ENCODE assay signal across 15 cellular contexts in the genomic region with DNA sequence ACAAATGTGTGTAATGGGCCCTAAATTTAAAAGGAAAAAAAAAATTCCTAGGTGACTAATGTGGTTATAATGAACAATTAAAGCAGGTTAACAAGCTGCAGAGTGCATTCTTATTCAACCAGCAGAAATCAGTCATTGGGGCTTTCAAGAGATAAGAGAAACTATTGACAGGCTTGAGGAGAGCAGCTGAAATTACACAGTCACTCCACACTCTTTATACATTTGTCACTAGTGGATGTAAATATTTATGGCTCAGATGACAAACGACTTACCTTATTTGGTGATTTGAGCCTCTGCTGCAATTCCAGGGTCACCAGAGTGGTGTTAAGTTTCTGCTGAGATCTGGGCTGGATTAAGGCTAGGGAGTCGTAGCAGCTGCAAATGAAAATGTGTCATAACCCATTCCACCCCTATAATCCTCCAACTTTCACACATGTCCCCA.
DNase-seq lines count a peak whose midpoint lies in the region; TF ChIP-seq lines count a peak whose summit lies in the region.
"Had no signal": no experiment of that assay in that cellular context is flagged by ENCODE, and none has a peak within 500 bp of the region (broad histone marks: within the 10 kb centered on the region; RNA-seq: fewer than 3 reads in every experiment).

No MANE protein-coding gene starts in this region.

- H3K4me3 ChIP-seq in fibroblast of lung (replicated peaks in 1 of 4; ENCODE audit: control extremely low read depth in 1 of 4, insufficient read depth in 1 of 4, low read depth in 3 of 4, low read length in 4 of 4) = no peak overlapping the region
- H3K4me3 ChIP-seq in smooth muscle cell = no peak overlapping the region
- H3K4me3 ChIP-seq: A549, adrenal gland, lower lobe of right lung, right lobe of liver had no signal

- 8% methylated on average over 2 of the region's 2 CpGs for WGBS in smooth muscle cell (ENCODE audit: low lambda C conversion rate)

- H3K4me1 ChIP-seq in fibroblast of lung (ENCODE audit: control insufficient read depth, extremely low read depth, insufficient read depth, low read length) (no peaks in the 10 kb centered on the region), smooth muscle cell (ENCODE audit: low read depth) (peaks cover 25% of the 10 kb centered on the region)
- H3K4me1 ChIP-seq: A549, adrenal gland, lower lobe of right lung, right lobe of liver had no signal

- H3K27me3 ChIP-seq in fibroblast of lung (ENCODE audit: control insufficient read depth, insufficient read depth, low read length) = no peaks in the 10 kb centered on the region
- H3K27me3 ChIP-seq in smooth muscle cell (ENCODE audit: low read depth) = no peaks in the 10 kb centered on the region
- H3K27me3 ChIP-seq: adrenal gland, right lobe of liver had no signal

- H3K4me2 ChIP-seq in fibroblast of lung (ENCODE audit: extremely low read depth, insufficient read depth, low read length) (no peak overlapping the region), smooth muscle cell (peak overlapping the region; percentile 77)
- H3K4me2 ChIP-seq: A549 had no signal

- no peak for TF ChIP-seq CTCF in fibroblast of lung (conservative IDR thresholded peaks at IDR 0.05 in 1 of 2, IDR thresholded peaks at IDR 0.05 in 1 of 2; ENCODE audit: low read depth in 1 of 2, low read length in 2 of 2)
- no peak for TF ChIP-seq CTCF in smooth muscle cell (IDR thresholded peaks at IDR 0.05; ENCODE audit: borderline replicate concordance, insufficient read depth, poor library complexity, severe bottlenecking)

- peaks cover 12% of the 10 kb centered on the region for H3F3A ChIP-seq in smooth muscle cell (ENCODE audit: low read depth)

- no peaks in the 10 kb centered on the region for H3K36me3 ChIP-seq in fibroblast of lung (ENCODE audit: control insufficient read depth, insufficient read depth, low read length)
- no peaks in the 10 kb centered on the region for H3K36me3 ChIP-seq in smooth muscle cell (ENCODE audit: low read depth)
- H3K36me3 ChIP-seq: adrenal gland, lower lobe of right lung, right lobe of liver had no signal

- H2AFZ ChIP-seq in fibroblast of lung (ENCODE audit: low read length) (no peak overlapping the region), smooth muscle cell (ENCODE audit: low read depth) (no peak overlapping the region)

- DNase-seq in NCI-H187 treated with DMSO at 0.1 percent for 48 hours (lab: John Stamatoyannopoulos, UW) (peak; percentile 19), NCI-H187 (lab: John Stamatoyannopoulos, UW) (no peak), NCI-H748 treated with DMSO at 0.1 percent for 48 hours (lab: John Stamatoyannopoulos, UW) (peak; percentile 80), fibroblast of lung (ENCODE audit: low read depth in 2 of 2) (peak; percentile 72 to 91), smooth muscle cell (lab: John Stamatoyannopoulos, UW; ENCODE audit: unreplicated experiment) (no peak), SW 1271 (lab: John Stamatoyannopoulos, UW) (no peak), CD1c-positive myeloid dendritic cell (ENCODE audit: extremely low spot score) (no peak)
- DNase-seq in activated effector memory CD4-positive, alpha-beta T cell treated with Interleukin-2 at 50 U/mL for 16 hours = no peak
- DNase-seq: activated CD8-positive, alpha-beta T cell treated with anti-CD3 and anti-CD28 coated beads, Interleukin-2, amount 10 ng/mL, durations not matched to agents 7 days and 5 days; adrenal gland; erythroblast; lower lobe of right lung; MM.1S; right lobe of liver had no signal

- H3K9ac ChIP-seq in fibroblast of lung (ENCODE audit: insufficient read depth, low read length) (no peak overlapping the region), smooth muscle cell (ENCODE audit: low read depth) (peak overlapping the region; percentile 56)

- H4K20me1 ChIP-seq in fibroblast of lung (ENCODE audit: control insufficient read depth, extremely low read depth, insufficient read depth, low read length) (no peaks in the 10 kb centered on the region), smooth muscle cell (ENCODE audit: low read depth) (no peaks in the 10 kb centered on the region)

- H3K9me3 ChIP-seq in fibroblast of lung (ENCODE audit: control insufficient read depth, insufficient read depth, low read depth, low read length) (no peaks in the 10 kb centered on the region), smooth muscle cell (replicated peaks; ENCODE audit: low read depth) (no peaks in the 10 kb centered on the region)
- H3K9me3 ChIP-seq: A549, adrenal gland, lower lobe of right lung, right lobe of liver had no signal

- H3K79me2 ChIP-seq in fibroblast of lung (ENCODE audit: control insufficient read depth, insufficient read depth, low read length) (no peaks in the 10 kb centered on the region), smooth muscle cell (ENCODE audit: low read depth) (no peaks in the 10 kb centered on the region)

- H3K27ac ChIP-seq in fibroblast of lung (ENCODE audit: insufficient read depth, low read length) = no peak overlapping the region
- peak overlapping the region; percentile 89 for H3K27ac ChIP-seq in smooth muscle cell (ENCODE audit: low read depth)
- H3K27ac ChIP-seq: A549, adrenal gland, lower lobe of right lung, right lobe of liver had no signal

Comparison
In these comparisons a context has a peak if more than half of its experiments do, and no peak if none do; other contexts are left out.
1. DNase-seq: peak in NCI-H187 treated with DMSO at 0.1 percent for 48 hours (single experiment), NCI-H748 treated with DMSO at 0.1 percent for 48 hours (single experiment) and fibroblast of lung (2 of 2); none in NCI-H187 (0 of 2), smooth muscle cell (single experiment), SW 1271 (0 of 2), CD1c-positive myeloid dendritic cell (single experiment) and activated effector memory CD4-positive, alpha-beta T cell treated with Interleukin-2 at 50 U/mL for 16 hours (single experiment).